In genomic region chr6:168050861-168051586, GRCh38 we compare ENCODE assay signal across 16 cellular contexts. TPM values are rescaled to one million over a fixed set of nuclear protein-coding genes. Genes with fewer than 3 reads are reported as not detected.
DNase-seq lines count a peak whose midpoint lies in the region; ATAC-seq and TF ChIP-seq lines count a peak whose summit lies in the region.
"Had no signal": no experiment of that assay in that cellular context is flagged by ENCODE, and none has a peak within 500 bp of the region (broad histone marks: within the 10 kb centered on the region; RNA-seq: fewer than 3 reads in every experiment).

No MANE protein-coding gene starts in this region.

- intact Hi-C loops in left colon (cut with DNase I, micrococcal nuclease) (no loop called here), OCI-LY7 (cut with micrococcal nuclease; ENCODE audit: unreplicated experiment) (no loop called here)

- no TSS peak for BruUV-seq in OCI-LY7 (replicated peaks; lab: Mats Ljungman, UMichigan)

- H3K9me3 ChIP-seq in OCI-LY7 (ENCODE audit: low read length) = no peaks in the 10 kb centered on the region

- H3K9me2 ChIP-seq in OCI-LY7 (ENCODE audit: insufficient read depth, low read length) = no peaks in the 10 kb centered on the region

- no peak overlapping the region for H3K27ac Mint-ChIP-seq in endothelial cell (ENCODE audit: unreplicated experiment)

- no peaks in the 10 kb centered on the region for H3K79me2 ChIP-seq in OCI-LY7 (ENCODE audit: insufficient read depth, low read depth, low read length)

- no peak overlapping the region for H3K4me2 ChIP-seq in OCI-LY7 (ENCODE audit: low read length)

- no peaks in the 10 kb centered on the region for H3K36me3 Mint-ChIP-seq in endothelial cell (ENCODE audit: low read depth, unreplicated experiment)

- no peaks in the 10 kb centered on the region for H4K20me1 ChIP-seq in OCI-LY7 (ENCODE audit: insufficient read depth, low read length)

- H3K36me3 ChIP-seq in BJ (ENCODE audit: control insufficient read depth, insufficient read depth, low read length) = no peaks in the 10 kb centered on the region
- no peaks in the 10 kb centered on the region for H3K36me3 ChIP-seq in OCI-LY7 (ENCODE audit: insufficient read depth, low read length)

- CTCF ChIA-PET in BJ (lab: Yijun Ruan, JAX) = no interaction called here
- CTCF ChIA-PET in OCI-LY7 (lab: Charles Lee; ENCODE audit: unreplicated experiment) = no interaction called here

- H3K4me1 Mint-ChIP-seq in endothelial cell (ENCODE audit: unreplicated experiment) = peaks cover 6% of the 10 kb centered on the region

- H3K4me1 ChIP-seq in OCI-LY7 (ENCODE audit: insufficient read depth, low read length, poor library complexity, severe bottlenecking) = no peaks in the 10 kb centered on the region

- no peak overlapping the region for H3K27ac ChIP-seq in OCI-LY7 (ENCODE audit: low read depth, low read length, poor library complexity, severe bottlenecking)

- peaks cover 4% of the 10 kb centered on the region for H3K27me3 Mint-ChIP-seq in endothelial cell (ENCODE audit: unreplicated experiment)

- no peak overlapping the region for H3K4me3 Mint-ChIP-seq in endothelial cell (ENCODE audit: unreplicated experiment)

- peak; percentile 27; the same call in 1 of the 2 replicates for TF ChIP-seq CTCF in BJ (IDR thresholded peaks at IDR 0.05; ENCODE audit: insufficient read depth, low read depth, low read length)
- no peak for TF ChIP-seq CTCF in endothelial cell (IDR thresholded peaks at IDR 0.05; ENCODE audit: unreplicated experiment)
- no peak for TF ChIP-seq CTCF in OCI-LY7 (conservative IDR thresholded peaks at IDR 0.05; ENCODE audit: low read length)
- TF ChIP-seq CTCF in omental fat pad (IDR thresholded peaks at IDR 0.05) = no peak

- no peak overlapping the region for H2AFZ ChIP-seq in OCI-LY7 (ENCODE audit: low read length)

- POLR2A ChIA-PET in BJ (lab: Charles Lee) = no interaction called here
- POLR2A ChIA-PET in OCI-LY7 (lab: Charles Lee) = interaction anchor here (0.5 kb wide), 1 partner anchor 403 kb away, joined by 3 read pairs; no protein-coding TSS in a partner anchor

- H3K27me3 ChIP-seq in BJ (ENCODE audit: control insufficient read depth, insufficient read depth, low read length) = no peaks in the 10 kb centered on the region

- ATAC-seq in left colon (no peak), omental fat pad (ENCODE audit: low FRiP score) (no peak)

- DNase-seq in BJ (ENCODE audit: low read depth) = no peak
- DNase-seq in HuH-7 (ENCODE audit: low spot score) = peak; percentile 93
- peak; percentile 44 for DNase-seq in endothelial cell (ENCODE audit: low spot score)
- DNase-seq in lung microvascular endothelial cell (ENCODE audit: low read depth in 2 of 2) = peak; percentile 35 to 55
- no peak for DNase-seq in left colon
- no peak for DNase-seq in OCI-LY7 (ENCODE audit: low spot score)
- DNase-seq in omental fat pad (ENCODE audit: low spot score) = no peak
- DNase-seq in NCI-H1436 (lab: John Stamatoyannopoulos, UW) = no peak
- DNase-seq: activated CD4-positive, alpha-beta T cell treated with anti-CD3 and anti-CD28 coated beads, Interleukin-2, amount 50 U/mL, for 48 hours; activated naive CD4-positive, alpha-beta T cell treated with Interleukin-2 at 50 U/mL for 16 hours; erythroblast; NCI-H2171 treated with DMSO at 0.1 percent for 48 hours; retina had no signal

- no peaks in the 10 kb centered on the region for H3K9me3 Mint-ChIP-seq in endothelial cell (ENCODE audit: unreplicated experiment)

- H3K4me3 ChIP-seq in BJ (ENCODE audit: low read depth, low read length) (no peak overlapping the region), OCI-LY7 (ENCODE audit: low read depth, low read length, poor library complexity, severe bottlenecking) (no peak overlapping the region)

RNA-seq across cellular contexts. Expression of gene FRMD1, which starts 28.0 kb away (rescaled TPM):
- not detected in 2 replicates for polyA plus RNA-seq in BJ (2011; rRNA removed)
- not detected in 2 replicates for polyA minus RNA-seq in BJ (2011; rRNA and poly(A)+ RNA removed)
- 0.05 TPM for total RNA-seq in endothelial cell (ENCODE audit: unreplicated experiment)
- total RNA-seq in lung microvascular endothelial cell = not detected in 2 replicates
- 10 to 100 TPM; 22.8 to 35.5 TPM for total RNA-seq in left colon
- not detected in 2 replicates for total RNA-seq in OCI-LY7 (2014; rRNA removed; shearing (Covaris generic))
- not detected in 2 replicates for total RNA-seq in OCI-LY7 (2022)
- total RNA-seq in omental fat pad = 1 to 10 TPM in 2 of 4 donors, under 1 TPM in 2; 0.79 to 4.8 (median 1.7) TPM
- total RNA-seq: MCF 10A; myocyte; T-helper 2 cell treated with Interferon-gamma antibody and Interleukin-4, amounts not matched to agents 100 ng/mL and 5 ng/mL, for 36 hours had no signal

RNA-seq across cellular contexts. Expression of gene KIF25, which starts 53.6 kb away (rescaled TPM):
- polyA plus RNA-seq in BJ (2011; rRNA removed) = not detected in 2 replicates
- polyA minus RNA-seq in BJ (2011; rRNA and poly(A)+ RNA removed) = not detected in 2 replicates
- total RNA-seq in endothelial cell (ENCODE audit: unreplicated experiment) (not detected), lung microvascular endothelial cell (under 0.01 TPM in 1 of 2 replicates, not detected in the other), left colon (under 1 TPM; 0.22 to 0.27 TPM), OCI-LY7 (2022) (not detected in 2 replicates), omental fat pad (under 1 TPM in 2 of 4 donors, not detected in 2; 0.38 to 0.60 TPM)
- total RNA-seq in OCI-LY7 (2014; rRNA removed; shearing (Covaris generic)) = not detected in 2 replicates
- total RNA-seq: MCF 10A; myocyte; T-helper 2 cell treated with Interferon-gamma antibody and Interleukin-4, amounts not matched to agents 100 ng/mL and 5 ng/mL, for 36 hours had no signal

Comparison
In these comparisons a context has a peak if more than half of its experiments do, and no peak if none do; other contexts are left out.
1. DNase-seq: peak in HuH-7 (single experiment), endothelial cell (single experiment) and lung microvascular endothelial cell (2 of 2); none in BJ (single experiment), left colon (0 of 2), OCI-LY7 (single experiment), omental fat pad (single experiment) and NCI-H1436 (single experiment).
2. RNA of gene FRMD1, which starts 28.0 kb away (total RNA-seq): 22.8 to 35.5 TPM in left colon; 0.79 to 4.8 TPM in omental fat pad, 0.05 TPM in endothelial cell (single experiment), not detected in lung microvascular endothelial cell and not detected in OCI-LY7; every median in the first group is over 4 times any median in the second.